Comparison of ENCODE assay signal across 1 cellular context in genomic region chr9:137114613-137115393, GRCh38.
TF ChIP-seq lines count a peak whose summit lies in the region.

DPP7 (minus strand) TSS chr9:137114733; CDS start chr9:137114713, 20 bp downstream.

TF ChIP-seq in K562, 482 proteins besides CTCF, POLR2A, EP300 and RAD21 (continued from another document and continues in another):
- TF ChIP-seq ZBTB40 (IDR thresholded peaks at IDR 0.05): 0 out of 2 replicates have a peak, but pooled peaks have one; percentile 17
- no peak for TF ChIP-seq ZBTB40 (CRISPR knock-in tag; IDR thresholded peaks at IDR 0.05)
- TF ChIP-seq FOXA3 (CRISPR knock-in tag; conservative IDR thresholded peaks at IDR 0.05 in 1 of 2, IDR thresholded peaks at IDR 0.05 in 1 of 2): no peak
- no peak for TF ChIP-seq HDAC3 (IDR thresholded peaks at IDR 0.05; ENCODE audit: borderline replicate concordance, partially characterized antibody)
- no peak for TF ChIP-seq TBL1XR1 (IDR thresholded peaks at IDR 0.05; ENCODE audit: low read length in 2 of 2)
- TF ChIP-seq SOX6 (IDR thresholded peaks at IDR 0.05): no peak
- TF ChIP-seq, protein P1, sequence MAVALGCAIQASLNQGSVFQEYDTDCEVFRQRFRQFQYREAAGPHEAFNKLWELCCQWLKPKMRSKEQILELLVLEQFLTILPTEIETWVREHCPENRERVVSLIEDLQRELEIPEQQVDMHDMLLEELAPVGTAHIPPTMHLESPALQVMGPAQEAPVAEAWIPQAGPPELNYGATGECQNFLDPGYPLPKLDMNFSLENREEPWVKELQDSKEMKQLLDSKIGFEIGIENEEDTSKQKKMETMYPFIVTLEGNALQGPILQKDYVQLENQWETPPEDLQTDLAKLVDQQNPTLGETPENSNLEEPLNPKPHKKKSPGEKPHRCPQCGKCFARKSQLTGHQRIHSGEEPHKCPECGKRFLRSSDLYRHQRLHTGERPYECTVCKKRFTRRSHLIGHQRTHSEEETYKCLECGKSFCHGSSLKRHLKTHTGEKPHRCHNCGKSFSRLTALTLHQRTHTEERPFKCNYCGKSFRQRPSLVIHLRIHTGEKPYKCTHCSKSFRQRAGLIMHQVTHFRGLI (CRISPR knock-in tag; IDR thresholded peaks at IDR 0.05): no peak
- no peak for TF ChIP-seq MAFG (tag; conservative IDR thresholded peaks at IDR 0.05)
- no peak for TF ChIP-seq ZBED1 (IDR thresholded peaks at IDR 0.05)
- TF ChIP-seq, protein P2, sequence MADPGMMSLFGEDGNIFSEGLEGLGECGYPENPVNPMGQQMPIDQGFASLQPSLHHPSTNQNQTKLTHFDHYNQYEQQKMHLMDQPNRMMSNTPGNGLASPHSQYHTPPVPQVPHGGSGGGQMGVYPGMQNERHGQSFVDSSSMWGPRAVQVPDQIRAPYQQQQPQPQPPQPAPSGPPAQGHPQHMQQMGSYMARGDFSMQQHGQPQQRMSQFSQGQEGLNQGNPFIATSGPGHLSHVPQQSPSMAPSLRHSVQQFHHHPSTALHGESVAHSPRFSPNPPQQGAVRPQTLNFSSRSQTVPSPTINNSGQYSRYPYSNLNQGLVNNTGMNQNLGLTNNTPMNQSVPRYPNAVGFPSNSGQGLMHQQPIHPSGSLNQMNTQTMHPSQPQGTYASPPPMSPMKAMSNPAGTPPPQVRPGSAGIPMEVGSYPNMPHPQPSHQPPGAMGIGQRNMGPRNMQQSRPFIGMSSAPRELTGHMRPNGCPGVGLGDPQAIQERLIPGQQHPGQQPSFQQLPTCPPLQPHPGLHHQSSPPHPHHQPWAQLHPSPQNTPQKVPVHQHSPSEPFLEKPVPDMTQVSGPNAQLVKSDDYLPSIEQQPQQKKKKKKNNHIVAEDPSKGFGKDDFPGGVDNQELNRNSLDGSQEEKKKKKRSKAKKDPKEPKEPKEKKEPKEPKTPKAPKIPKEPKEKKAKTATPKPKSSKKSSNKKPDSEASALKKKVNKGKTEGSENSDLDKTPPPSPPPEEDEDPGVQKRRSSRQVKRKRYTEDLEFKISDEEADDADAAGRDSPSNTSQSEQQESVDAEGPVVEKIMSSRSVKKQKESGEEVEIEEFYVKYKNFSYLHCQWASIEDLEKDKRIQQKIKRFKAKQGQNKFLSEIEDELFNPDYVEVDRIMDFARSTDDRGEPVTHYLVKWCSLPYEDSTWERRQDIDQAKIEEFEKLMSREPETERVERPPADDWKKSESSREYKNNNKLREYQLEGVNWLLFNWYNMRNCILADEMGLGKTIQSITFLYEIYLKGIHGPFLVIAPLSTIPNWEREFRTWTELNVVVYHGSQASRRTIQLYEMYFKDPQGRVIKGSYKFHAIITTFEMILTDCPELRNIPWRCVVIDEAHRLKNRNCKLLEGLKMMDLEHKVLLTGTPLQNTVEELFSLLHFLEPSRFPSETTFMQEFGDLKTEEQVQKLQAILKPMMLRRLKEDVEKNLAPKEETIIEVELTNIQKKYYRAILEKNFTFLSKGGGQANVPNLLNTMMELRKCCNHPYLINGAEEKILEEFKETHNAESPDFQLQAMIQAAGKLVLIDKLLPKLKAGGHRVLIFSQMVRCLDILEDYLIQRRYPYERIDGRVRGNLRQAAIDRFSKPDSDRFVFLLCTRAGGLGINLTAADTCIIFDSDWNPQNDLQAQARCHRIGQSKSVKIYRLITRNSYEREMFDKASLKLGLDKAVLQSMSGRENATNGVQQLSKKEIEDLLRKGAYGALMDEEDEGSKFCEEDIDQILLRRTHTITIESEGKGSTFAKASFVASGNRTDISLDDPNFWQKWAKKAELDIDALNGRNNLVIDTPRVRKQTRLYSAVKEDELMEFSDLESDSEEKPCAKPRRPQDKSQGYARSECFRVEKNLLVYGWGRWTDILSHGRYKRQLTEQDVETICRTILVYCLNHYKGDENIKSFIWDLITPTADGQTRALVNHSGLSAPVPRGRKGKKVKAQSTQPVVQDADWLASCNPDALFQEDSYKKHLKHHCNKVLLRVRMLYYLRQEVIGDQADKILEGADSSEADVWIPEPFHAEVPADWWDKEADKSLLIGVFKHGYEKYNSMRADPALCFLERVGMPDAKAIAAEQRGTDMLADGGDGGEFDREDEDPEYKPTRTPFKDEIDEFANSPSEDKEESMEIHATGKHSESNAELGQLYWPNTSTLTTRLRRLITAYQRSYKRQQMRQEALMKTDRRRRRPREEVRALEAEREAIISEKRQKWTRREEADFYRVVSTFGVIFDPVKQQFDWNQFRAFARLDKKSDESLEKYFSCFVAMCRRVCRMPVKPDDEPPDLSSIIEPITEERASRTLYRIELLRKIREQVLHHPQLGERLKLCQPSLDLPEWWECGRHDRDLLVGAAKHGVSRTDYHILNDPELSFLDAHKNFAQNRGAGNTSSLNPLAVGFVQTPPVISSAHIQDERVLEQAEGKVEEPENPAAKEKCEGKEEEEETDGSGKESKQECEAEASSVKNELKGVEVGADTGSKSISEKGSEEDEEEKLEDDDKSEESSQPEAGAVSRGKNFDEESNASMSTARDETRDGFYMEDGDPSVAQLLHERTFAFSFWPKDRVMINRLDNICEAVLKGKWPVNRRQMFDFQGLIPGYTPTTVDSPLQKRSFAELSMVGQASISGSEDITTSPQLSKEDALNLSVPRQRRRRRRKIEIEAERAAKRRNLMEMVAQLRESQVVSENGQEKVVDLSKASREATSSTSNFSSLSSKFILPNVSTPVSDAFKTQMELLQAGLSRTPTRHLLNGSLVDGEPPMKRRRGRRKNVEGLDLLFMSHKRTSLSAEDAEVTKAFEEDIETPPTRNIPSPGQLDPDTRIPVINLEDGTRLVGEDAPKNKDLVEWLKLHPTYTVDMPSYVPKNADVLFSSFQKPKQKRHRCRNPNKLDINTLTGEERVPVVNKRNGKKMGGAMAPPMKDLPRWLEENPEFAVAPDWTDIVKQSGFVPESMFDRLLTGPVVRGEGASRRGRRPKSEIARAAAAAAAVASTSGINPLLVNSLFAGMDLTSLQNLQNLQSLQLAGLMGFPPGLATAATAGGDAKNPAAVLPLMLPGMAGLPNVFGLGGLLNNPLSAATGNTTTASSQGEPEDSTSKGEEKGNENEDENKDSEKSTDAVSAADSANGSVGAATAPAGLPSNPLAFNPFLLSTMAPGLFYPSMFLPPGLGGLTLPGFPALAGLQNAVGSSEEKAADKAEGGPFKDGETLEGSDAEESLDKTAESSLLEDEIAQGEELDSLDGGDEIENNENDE (IDR thresholded peaks at IDR 0.05; ENCODE audit: low read depth, low read length): no peak
- TF ChIP-seq RFX7 (CRISPR knock-in tag; IDR thresholded peaks at IDR 0.05): no peak
- TF ChIP-seq ZNF766 (CRISPR knock-in tag; conservative IDR thresholded peaks at IDR 0.05): no peak
- TF ChIP-seq SIN3B (IDR thresholded peaks at IDR 0.05; ENCODE audit: low read depth): peak; percentile 76
- TF ChIP-seq HMGN3 (IDR thresholded peaks at IDR 0.05; ENCODE audit: borderline replicate concordance, extremely low read depth, insufficient read length, low read depth, low read length): peak; percentile 29
- TF ChIP-seq CBX3 (IDR thresholded peaks at IDR 0.05; ENCODE audit: borderline replicate concordance in 1 of 2, low read length in 2 of 2): no peak
- TF ChIP-seq STAG1 (CRISPR knock-in tag; IDR thresholded peaks at IDR 0.05; ENCODE audit: borderline replicate concordance): no peak
- TF ChIP-seq ADNP (tag; IDR thresholded peaks at IDR 0.05): no peak
- peak; percentile 55 for TF ChIP-seq RBBP5 (IDR thresholded peaks at IDR 0.05; ENCODE audit: borderline replicate concordance, insufficient read depth, low read length, poor library complexity, severe bottlenecking)
- 0 out of 2 replicates have a peak, but pooled peaks have one; percentile 30 for TF ChIP-seq BRD4 (IDR thresholded peaks at IDR 0.05)
- no peak for TF ChIP-seq BRD9 (IDR thresholded peaks at IDR 0.05; ENCODE audit: low read depth, partially characterized antibody)
- TF ChIP-seq ZNF583 (CRISPR knock-in tag; IDR thresholded peaks at IDR 0.05): peak; percentile 60; the same call in 1 of the 2 replicates
- peak; percentile 98 for TF ChIP-seq L3MBTL2 (IDR thresholded peaks at IDR 0.05)
- TF ChIP-seq ZNF518B (CRISPR knock-in tag; IDR thresholded peaks at IDR 0.05): no peak
- TF ChIP-seq, protein P3, sequence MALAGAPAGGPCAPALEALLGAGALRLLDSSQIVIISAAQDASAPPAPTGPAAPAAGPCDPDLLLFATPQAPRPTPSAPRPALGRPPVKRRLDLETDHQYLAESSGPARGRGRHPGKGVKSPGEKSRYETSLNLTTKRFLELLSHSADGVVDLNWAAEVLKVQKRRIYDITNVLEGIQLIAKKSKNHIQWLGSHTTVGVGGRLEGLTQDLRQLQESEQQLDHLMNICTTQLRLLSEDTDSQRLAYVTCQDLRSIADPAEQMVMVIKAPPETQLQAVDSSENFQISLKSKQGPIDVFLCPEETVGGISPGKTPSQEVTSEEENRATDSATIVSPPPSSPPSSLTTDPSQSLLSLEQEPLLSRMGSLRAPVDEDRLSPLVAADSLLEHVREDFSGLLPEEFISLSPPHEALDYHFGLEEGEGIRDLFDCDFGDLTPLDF (CRISPR knock-in tag; IDR thresholded peaks at IDR 0.05): no peak
- no peak for TF ChIP-seq PHF21A (IDR thresholded peaks at IDR 0.05; ENCODE audit: borderline replicate concordance, low read depth)
- TF ChIP-seq HDGF (IDR thresholded peaks at IDR 0.05): no peak
- TF ChIP-seq NR2F6 (CRISPR knock-in tag; IDR thresholded peaks at IDR 0.05): no peak
- TF ChIP-seq ZNF121 (CRISPR knock-in tag; conservative IDR thresholded peaks at IDR 0.05): no peak
- TF ChIP-seq ZNF830 (CRISPR knock-in tag; IDR thresholded peaks at IDR 0.05): no peak
- TF ChIP-seq NEUROD1 (IDR thresholded peaks at IDR 0.05; ENCODE audit: borderline replicate concordance, low read depth, low read length, partially characterized antibody): no peak
